8 cellular contexts compared by ENCODE assay signal in the genomic region with DNA sequence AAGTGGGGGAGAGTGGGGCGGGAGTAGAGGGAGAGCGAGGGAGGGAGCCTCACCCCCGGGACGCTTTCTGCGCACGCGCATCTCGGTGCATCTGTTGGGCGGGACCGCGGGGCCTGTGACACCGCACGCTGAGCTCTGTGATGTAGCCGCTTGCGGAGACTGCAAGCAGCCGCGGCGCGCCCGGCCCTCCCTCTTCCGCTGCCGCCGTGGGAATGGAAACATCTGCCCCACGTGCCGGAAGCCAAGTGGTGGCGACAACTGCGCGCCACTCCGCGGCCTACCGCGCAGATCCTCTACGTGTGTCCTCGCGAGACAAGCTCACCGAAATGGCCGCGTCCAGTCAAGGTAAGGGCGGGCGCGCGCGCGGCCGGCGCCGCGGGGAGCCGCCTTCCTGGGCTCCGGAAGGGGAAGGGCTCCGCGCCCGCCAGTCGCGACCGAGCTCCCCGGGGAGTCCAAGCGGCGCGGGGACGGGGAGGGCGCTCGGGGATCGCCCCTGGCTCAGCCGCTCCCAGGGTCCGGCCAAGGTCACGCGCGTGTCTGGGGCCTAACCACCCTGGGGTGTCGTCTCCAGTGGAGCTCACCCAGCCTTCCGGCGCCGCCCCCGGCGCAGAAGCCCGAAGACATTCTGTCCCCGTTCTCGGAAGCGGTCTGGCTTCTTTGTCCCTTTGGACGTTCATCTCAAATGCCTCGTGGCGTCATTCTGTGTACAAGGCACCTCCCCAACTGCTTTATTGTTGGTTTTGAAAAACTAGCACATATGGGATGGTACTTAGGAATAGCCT. TPM values are rescaled to one million over a fixed set of nuclear protein-coding genes. Genes with fewer than 3 reads are reported as not detected.
A peak's percentile ranks its signal among the peaks of the same experiment; 100 is the strongest.
DNase-seq lines count a peak whose midpoint lies in the region; ATAC-seq and TF ChIP-seq lines count a peak whose summit lies in the region.

A gene with protein sequence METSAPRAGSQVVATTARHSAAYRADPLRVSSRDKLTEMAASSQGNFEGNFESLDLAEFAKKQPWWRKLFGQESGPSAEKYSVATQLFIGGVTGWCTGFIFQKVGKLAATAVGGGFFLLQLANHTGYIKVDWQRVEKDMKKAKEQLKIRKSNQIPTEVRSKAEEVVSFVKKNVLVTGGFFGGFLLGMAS (plus strand): TSS at position 118 of the 782 bp plus-strand sequence. CDS start 95 bp downstream, at position 213.

- H3K27me3 ChIP-seq in H7 (ENCODE audit: control insufficient read depth, insufficient read depth, low read length) (no peaks in the 10 kb centered on the region), Loucy (ENCODE audit: insufficient read depth, low read length, poor library complexity, severe bottlenecking) (no peaks in the 10 kb centered on the region), RWPE2 (ENCODE audit: insufficient read depth, poor library complexity, severe bottlenecking) (no peaks in the 10 kb centered on the region)

- DNase-seq in ELR (ENCODE audit: low read depth) (peak; percentile 90), H7 (peak; percentile 88), RWPE2 (ENCODE audit: low spot score) (peak; percentile 82), fibroblast of mammary gland (ENCODE audit: low read depth) (peak; percentile 88), natural killer cell (peak; percentile 86)
- peak; percentile 93 for DNase-seq in activated T-helper 2 cell treated with anti-CD3 and anti-CD28 coated beads, Interferon-gamma antibody, Interleukin-2, Interleukin-4, amounts not matched to agents 10 μg/mL and 5 μg/mL and 100 μg/mL, durations not matched to agents 14 hours and 24 hours and 36 hours (ENCODE audit: low spot score)
- DNase-seq in stimulated activated naive CD4-positive, alpha-beta T cell treated with Interleukin-2 at 50 U/mL for 16 hours (lab: John Stamatoyannopoulos, UW), result peak; percentile 91

- H3K9me2 ChIP-seq in Loucy (replicated peaks; ENCODE audit: low read depth, low read length), result no peaks in the 10 kb centered on the region

- H2AFZ ChIP-seq in Loucy (ENCODE audit: low read length), result peak within 1 kb of the TSS; percentile 94

- no peaks in the 10 kb centered on the region for H3K36me3 ChIP-seq in H7 (replicated peaks; ENCODE audit: control insufficient read depth, insufficient read depth, low read length)
- H3K36me3 ChIP-seq in Loucy (ENCODE audit: insufficient read depth, low read length), result no peaks in the 10 kb centered on the region
- no peaks in the 10 kb centered on the region for H3K36me3 ChIP-seq in RWPE2 (ENCODE audit: low read depth)

- H3K9me3 Mint-ChIP-seq in activated T-helper 2 cell treated with anti-CD3 and anti-CD28 coated beads, Interferon-gamma antibody, Interleukin-2, Interleukin-4, amounts not matched to agents 10 μg/mL and 5 μg/mL and 100 μg/mL, durations not matched to agents 14 hours and 24 hours and 36 hours, result no peaks in the 10 kb centered on the region
- H3K9me3 Mint-ChIP-seq in natural killer cell, result no peaks in the 10 kb centered on the region

- no peaks in the 10 kb centered on the region for H4K20me1 ChIP-seq in Loucy (ENCODE audit: insufficient read depth, low read length, poor library complexity, severe bottlenecking)

- peaks cover 36% of the 10 kb centered on the region for H3K79me2 ChIP-seq in Loucy (ENCODE audit: insufficient read depth, low read length)

- peak within 1 kb of the TSS; percentile 97 for H3K4me2 ChIP-seq in Loucy (ENCODE audit: low read depth, low read length, poor library complexity, severe bottlenecking)

- H3K36me3 Mint-ChIP-seq in activated T-helper 2 cell treated with anti-CD3 and anti-CD28 coated beads, Interferon-gamma antibody, Interleukin-2, Interleukin-4, amounts not matched to agents 10 μg/mL and 5 μg/mL and 100 μg/mL, durations not matched to agents 14 hours and 24 hours and 36 hours (ENCODE audit: low read depth), result no peaks in the 10 kb centered on the region
- H3K36me3 Mint-ChIP-seq in natural killer cell, result no peaks in the 10 kb centered on the region

- ATAC-seq in RWPE2 (ENCODE audit: low read depth), result peak; percentile 84
- peak; percentile 84 to 93 (median 85) for ATAC-seq in natural killer cell

- peak within 1 kb of the TSS; percentile 85 for H3K4me3 Mint-ChIP-seq in activated T-helper 2 cell treated with anti-CD3 and anti-CD28 coated beads, Interferon-gamma antibody, Interleukin-2, Interleukin-4, amounts not matched to agents 10 μg/mL and 5 μg/mL and 100 μg/mL, durations not matched to agents 14 hours and 24 hours and 36 hours (ENCODE audit: low read depth)
- H3K4me3 Mint-ChIP-seq in natural killer cell, result peak within 1 kb of the TSS; percentile 91

- TF ChIP-seq CTCF in Loucy (conservative IDR thresholded peaks at IDR 0.05; ENCODE audit: low read length) (no peak), RWPE2 (IDR thresholded peaks at IDR 0.05; ENCODE audit: poor library complexity, severe bottlenecking) (no peak), fibroblast of mammary gland (conservative IDR thresholded peaks at IDR 0.05; ENCODE audit: control insufficient read depth, insufficient read depth, low read depth, low read length) (no peak), natural killer cell (IDR thresholded peaks at IDR 0.05) (no peak)

- intact Hi-C loops in activated T-helper 2 cell treated with anti-CD3 and anti-CD28 coated beads, Interferon-gamma antibody, Interleukin-2, Interleukin-4, amounts not matched to agents 10 μg/mL and 5 μg/mL and 100 μg/mL, durations not matched to agents 14 hours and 24 hours and 36 hours (cut with micrococcal nuclease), result loop anchor here (1.0 to 2.0 kb wide), 4 partner anchors 22 to 46 kb away; a partner anchor contains a TSS
- intact Hi-C loops in natural killer cell (cut with micrococcal nuclease), result loop anchor here (1.0 to 2.0 kb wide), 2 partner anchors 30 to 44 kb away; a partner anchor contains a TSS

- no peaks in the 10 kb centered on the region for H3K9me3 ChIP-seq in Loucy (ENCODE audit: insufficient read depth, low read depth, low read length)
- H3K9me3 ChIP-seq in RWPE2 (ENCODE audit: severe bottlenecking), result no peaks in the 10 kb centered on the region

- H3K4me1 ChIP-seq in Loucy (ENCODE audit: insufficient read depth, low read length, poor library complexity, severe bottlenecking) (peaks cover 11% of the 10 kb centered on the region), RWPE2 (ENCODE audit: insufficient read depth, poor library complexity, severe bottlenecking) (peaks cover 3% of the 10 kb centered on the region)

- peak within 1 kb of the TSS; percentile 95 for H3K9ac ChIP-seq in Loucy (ENCODE audit: low read depth, low read length, poor library complexity, severe bottlenecking)

- H3F3A ChIP-seq in Loucy (ENCODE audit: low read depth), result peaks cover 8% of the 10 kb centered on the region

- peak within 1 kb of the TSS; percentile 68 for H3K4me3 ChIP-seq in H7 (ENCODE audit: insufficient read depth, low read depth, low read length)
- H3K4me3 ChIP-seq in Loucy (ENCODE audit: low read length, poor library complexity, severe bottlenecking), result peak within 1 kb of the TSS; percentile 100
- peak within 1 kb of the TSS; percentile 45 for H3K4me3 ChIP-seq in RWPE2 (ENCODE audit: severe bottlenecking)
- peak within 1 kb of the TSS; percentile 75 for H3K4me3 ChIP-seq in fibroblast of mammary gland (ENCODE audit: control insufficient read depth, low read depth, low read length)

- H3K27ac Mint-ChIP-seq in activated T-helper 2 cell treated with anti-CD3 and anti-CD28 coated beads, Interferon-gamma antibody, Interleukin-2, Interleukin-4, amounts not matched to agents 10 μg/mL and 5 μg/mL and 100 μg/mL, durations not matched to agents 14 hours and 24 hours and 36 hours, result peak within 1 kb of the TSS; percentile 91
- H3K27ac Mint-ChIP-seq in natural killer cell, result peak within 1 kb of the TSS; percentile 87 to 95

- peaks cover 7% of the 10 kb centered on the region for H3K27me3 Mint-ChIP-seq in activated T-helper 2 cell treated with anti-CD3 and anti-CD28 coated beads, Interferon-gamma antibody, Interleukin-2, Interleukin-4, amounts not matched to agents 10 μg/mL and 5 μg/mL and 100 μg/mL, durations not matched to agents 14 hours and 24 hours and 36 hours (ENCODE audit: low read depth)
- H3K27me3 Mint-ChIP-seq in natural killer cell (ENCODE audit: low read depth in 2 of 2), result peaks cover 0 to 7% of the 10 kb centered on the region in 2 donors

- peaks cover 19% of the 10 kb centered on the region for H3K4me1 Mint-ChIP-seq in activated T-helper 2 cell treated with anti-CD3 and anti-CD28 coated beads, Interferon-gamma antibody, Interleukin-2, Interleukin-4, amounts not matched to agents 10 μg/mL and 5 μg/mL and 100 μg/mL, durations not matched to agents 14 hours and 24 hours and 36 hours (ENCODE audit: low read depth)
- H3K4me1 Mint-ChIP-seq in natural killer cell, result peaks cover 5 to 6% of the 10 kb centered on the region in 2 donors

- peak within 1 kb of the TSS; percentile 89 for H3K27ac ChIP-seq in RWPE2 (ENCODE audit: poor library complexity, severe bottlenecking)

RNA-seq across cellular contexts. Expression of the gene that starts here (rescaled TPM):
- 50.0 and 56.0 TPM in 2 replicates for total RNA-seq in H7 (2014; rRNA removed; shearing (Covaris generic))
- 70.1 and 70.7 TPM in 2 replicates for total RNA-seq in activated T-helper 2 cell treated with anti-CD3 and anti-CD28 coated beads, Interferon-gamma antibody, Interleukin-2, Interleukin-4, amounts not matched to agents 10 μg/mL and 5 μg/mL and 100 μg/mL, durations not matched to agents 14 hours and 24 hours and 36 hours
- total RNA-seq in natural killer cell, result 10 to 100 TPM; 49.7 to 52.9 (median 52.1) TPM

Comparison
In these comparisons a context has a peak if more than half of its experiments do, and no peak if none do; other contexts are left out.
1. Peak in every context shown above with its lines: DNase-seq, ATAC-seq, H3K4me3 ChIP-seq and H3K27ac ChIP-seq.
2. H3K4me3 ChIP-seq: peak in every context shown above with its lines; median percentile 100 in Loucy; 75 in fibroblast of mammary gland; 68 in H7; 45 in RWPE2.